ENCODE assay signal across 8 cellular contexts in the genomic region with DNA sequence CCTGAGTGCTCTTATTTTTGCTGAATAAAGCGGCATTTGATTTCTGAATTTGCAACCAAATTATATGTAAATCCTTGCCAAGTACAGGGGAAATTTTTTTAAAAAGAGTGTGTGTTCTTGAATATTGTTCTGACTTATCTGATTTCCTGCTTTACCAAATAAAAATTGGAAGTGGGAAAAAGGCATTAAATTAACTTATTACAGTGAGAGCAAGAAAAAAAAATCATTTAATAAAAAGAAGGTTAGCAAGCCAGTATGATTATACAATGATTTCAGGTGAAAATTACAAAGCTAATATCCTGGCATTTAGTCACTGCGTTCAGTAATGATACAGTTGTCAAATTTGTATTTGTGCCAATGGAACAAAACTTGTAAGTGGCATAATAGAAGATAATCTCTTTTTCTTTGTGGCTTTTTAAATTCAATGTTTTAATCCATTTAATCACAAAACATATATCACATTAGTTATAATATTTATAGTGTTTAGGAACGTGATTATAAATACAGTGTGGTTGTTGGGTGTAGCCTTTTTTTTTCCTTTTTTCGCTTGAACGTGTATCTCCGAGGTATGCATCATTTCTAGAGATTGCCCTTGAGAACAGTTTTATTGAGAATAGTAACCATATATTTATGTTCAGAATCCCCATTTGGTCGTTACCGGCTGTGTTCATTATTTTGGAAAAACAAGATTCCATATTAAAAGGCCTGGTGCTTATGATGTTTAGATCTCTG.
DNase-seq lines count a peak whose midpoint lies in the region; ATAC-seq, FAIRE-seq and TF ChIP-seq lines count a peak whose summit lies in the region.

No MANE protein-coding gene starts in this region.

- peak overlapping the region; percentile 70 for H3K27ac ChIP-seq in CD4-positive, alpha-beta T cell (ENCODE audit: low read depth, low read length)
- H3K27ac ChIP-seq in pancreas: peak overlapping the region; percentile 99 to 100 (median 100)

- peaks cover 27 to 43% (median 37%) of the 10 kb centered on the region in 3 donors for H3K4me1 ChIP-seq in pancreas

- intact Hi-C loops in CD4-positive, alpha-beta T cell (cut with DNase I, micrococcal nuclease): no loop called here
- intact Hi-C loops in dendritic cell treated with granulocyte-macrophage colony-stimulating factor and Interleukin-4, amounts not matched to agents 40 ng/mL and 50 ng/mL, for 4 days (cut with micrococcal nuclease): loop anchor here (2.0 kb wide), 1 partner anchor 14 kb away; no protein-coding TSS in a partner anchor
- intact Hi-C loops in pancreas (cut with DNase I): no loop called here

- H3K36me3 ChIP-seq in MG63: peaks cover 25% of the 10 kb centered on the region
- no peaks in the 10 kb centered on the region for H3K36me3 ChIP-seq in pancreas

- peak; percentile 66 for FAIRE-seq in pancreas (lab: Jason Lieb, UNC)

- CTCF ChIA-PET in CD4-positive, alpha-beta T cell (lab: Charles Lee): no interaction called here

- no peaks in the 10 kb centered on the region for H3K27me3 Mint-ChIP-seq in CD4-positive, alpha-beta T cell
- no peaks in the 10 kb centered on the region for H3K27me3 Mint-ChIP-seq in dendritic cell treated with granulocyte-macrophage colony-stimulating factor and Interleukin-4, amounts not matched to agents 40 ng/mL and 50 ng/mL, for 4 days

- H3K27me3 ChIP-seq in CD4-positive, alpha-beta T cell (ENCODE audit: control insufficient read depth, insufficient read depth, low read length): no peaks in the 10 kb centered on the region
- H3K27me3 ChIP-seq in MG63 (no peaks in the 10 kb centered on the region), pancreas (no peaks in the 10 kb centered on the region)

- H3K36me3 Mint-ChIP-seq in CD4-positive, alpha-beta T cell (ENCODE audit: low read depth): no peaks in the 10 kb centered on the region
- H3K36me3 Mint-ChIP-seq in dendritic cell treated with granulocyte-macrophage colony-stimulating factor and Interleukin-4, amounts not matched to agents 40 ng/mL and 50 ng/mL, for 4 days (ENCODE audit: low read depth): peaks cover 44% of the 10 kb centered on the region

- no peak for DNase-seq in CD4-positive, alpha-beta T cell
- DNase-seq in MG63 (no peak), pancreas (no peak), D341Med (ENCODE audit: low spot score) (no peak), SKM-1 (lab: John Stamatoyannopoulos, UW; ENCODE audit: unreplicated experiment) (no peak), NOMO-1 treated with DMSO at 0.1 percent for 48 hours (lab: John Stamatoyannopoulos, UW; ENCODE audit: unreplicated experiment) (no peak), dedifferentiated amniotic fluid mesenchymal stem cell (ENCODE audit: extremely low spot score) (no peak)

- no peaks in the 10 kb centered on the region for H3K9me3 Mint-ChIP-seq in CD4-positive, alpha-beta T cell
- no peaks in the 10 kb centered on the region for H3K9me3 Mint-ChIP-seq in dendritic cell treated with granulocyte-macrophage colony-stimulating factor and Interleukin-4, amounts not matched to agents 40 ng/mL and 50 ng/mL, for 4 days

- H3K9me3 ChIP-seq in CD4-positive, alpha-beta T cell (ENCODE audit: control insufficient read depth, low read length): no peaks in the 10 kb centered on the region
- no peaks in the 10 kb centered on the region for H3K9me3 ChIP-seq in MG63
- H3K9me3 ChIP-seq in pancreas: no peaks in the 10 kb centered on the region

- TF ChIP-seq CTCF in CD4-positive, alpha-beta T cell (IDR thresholded peaks at IDR 0.05): no peak
- TF ChIP-seq CTCF in pancreas (IDR thresholded peaks at IDR 0.05): no peak

- peak overlapping the region; percentile 90 for H3K4me3 Mint-ChIP-seq in CD4-positive, alpha-beta T cell
- H3K4me3 Mint-ChIP-seq in dendritic cell treated with granulocyte-macrophage colony-stimulating factor and Interleukin-4, amounts not matched to agents 40 ng/mL and 50 ng/mL, for 4 days: peak overlapping the region; percentile 85

- POLR2A ChIA-PET in CD4-positive, alpha-beta T cell (lab: Charles Lee): interaction anchor here (3.3 kb wide), 1 partner anchor 15 kb away, joined by 26 read pairs; no protein-coding TSS in a partner anchor

- ATAC-seq in CD4-positive, alpha-beta T cell (ENCODE audit: poor library complexity): no peak
- no peak for ATAC-seq in pancreas

- H3K4me3 ChIP-seq in MG63: peak overlapping the region; percentile 67
- peak overlapping the region in 3 of 4 donors; percentile 74 to 98 (median 78) for H3K4me3 ChIP-seq in pancreas

- H3K4me1 Mint-ChIP-seq in CD4-positive, alpha-beta T cell (ENCODE audit: low read depth): peaks cover 57% of the 10 kb centered on the region
- H3K4me1 Mint-ChIP-seq in dendritic cell treated with granulocyte-macrophage colony-stimulating factor and Interleukin-4, amounts not matched to agents 40 ng/mL and 50 ng/mL, for 4 days (ENCODE audit: low read depth): peaks cover 58% of the 10 kb centered on the region

- WGBS in pancreas, 2 donors: 13 to 14% methylated on average over 8 of the region's 8 CpGs

- H3K27ac Mint-ChIP-seq in CD4-positive, alpha-beta T cell: peak overlapping the region; percentile 87
- H3K27ac Mint-ChIP-seq in dendritic cell treated with granulocyte-macrophage colony-stimulating factor and Interleukin-4, amounts not matched to agents 40 ng/mL and 50 ng/mL, for 4 days: peak overlapping the region; percentile 99
